In genomic region chr18:58043452-58044369, GRCh38 we compare ENCODE assay signal across 1 cellular context.
A peak's percentile ranks its signal among the peaks of the same experiment; 100 is the strongest.
TF ChIP-seq lines count a peak whose summit lies in the region.

Gene NEDD4L, plus strand, starts transcription at chr18:58044226. Its CDS starts 435 bp downstream, at chr18:58044661.

TF ChIP-seq in HepG2, 621 proteins besides CTCF, POLR2A, EP300 and RAD21 (continued from another document and continues in another):
- TF ChIP-seq ZNF800 (CRISPR knock-in tag; IDR thresholded peaks at IDR 0.05) (0 out of 2 replicates have a peak, but pooled peaks have one; percentile 37), CEBPZ (IDR thresholded peaks at IDR 0.05; ENCODE audit: low read length) (no peak), E2F1 (CRISPR knock-in tag; IDR thresholded peaks at IDR 0.05) (no peak), ZNF256 (CRISPR knock-in tag; conservative IDR thresholded peaks at IDR 0.05) (0 out of 2 replicates have a peak, but pooled peaks have one; percentile 48), SRF (IDR thresholded peaks at IDR 0.05; ENCODE audit: low read depth, low read length) (peak; percentile 13; the same call in 1 of the 2 replicates), PHF20 (CRISPR knock-in tag; IDR thresholded peaks at IDR 0.05) (no peak), NFKB2 (CRISPR knock-in tag; IDR thresholded peaks at IDR 0.05; ENCODE audit: borderline replicate concordance) (peak; percentile 22; the same call in 1 of the 2 replicates), DMAP1 (CRISPR knock-in tag; IDR thresholded peaks at IDR 0.05) (peak; percentile 39; the same call in 1 of the 2 replicates), JDP2 (CRISPR knock-in tag; IDR thresholded peaks at IDR 0.05; ENCODE audit: borderline replicate concordance) (no peak), KLF6 (CRISPR knock-in tag; IDR thresholded peaks at IDR 0.05) (no peak), FOXA3 (CRISPR knock-in tag; IDR thresholded peaks at IDR 0.05) (peak; percentile 76), NRL (CRISPR knock-in tag; IDR thresholded peaks at IDR 0.05; ENCODE audit: borderline replicate concordance) (peak; percentile 50; the same call in 1 of the 2 replicates), THRA (CRISPR knock-in tag; IDR thresholded peaks at IDR 0.05; ENCODE audit: borderline replicate concordance) (no peak), SMC3 (IDR thresholded peaks at IDR 0.05; ENCODE audit: low read length) (peak; percentile 70), TAF1 (CRISPR knock-in tag; IDR thresholded peaks at IDR 0.05) (peak; percentile 45; the same call in 1 of the 2 replicates), ZNF136 (CRISPR knock-in tag; IDR thresholded peaks at IDR 0.05; ENCODE audit: low read depth) (no peak), ZNF709 (CRISPR knock-in tag; IDR thresholded peaks at IDR 0.05) (peak; percentile 61; the same call in 1 of the 2 replicates), IKZF1 (IDR thresholded peaks at IDR 0.05) (no peak), NFYB (CRISPR knock-in tag; IDR thresholded peaks at IDR 0.05) (peak; percentile 55; the same call in 1 of the 2 replicates), ZNF607 (CRISPR knock-in tag; IDR thresholded peaks at IDR 0.05; ENCODE audit: borderline replicate concordance) (peak; percentile 53; the same call in 1 of the 2 replicates), KDM5B (CRISPR knock-in tag; IDR thresholded peaks at IDR 0.05; ENCODE audit: borderline replicate concordance) (0 out of 2 replicates have a peak, but pooled peaks have one; percentile 26), KAT8 (CRISPR knock-in tag; IDR thresholded peaks at IDR 0.05) (peak; percentile 5; the same call in 1 of the 2 replicates), ZNF788 (CRISPR knock-in tag; IDR thresholded peaks at IDR 0.05; ENCODE audit: borderline replicate concordance) (peak; percentile 35; the same call in 1 of the 2 replicates), PAWR (CRISPR knock-in tag; IDR thresholded peaks at IDR 0.05; ENCODE audit: borderline replicate concordance) (0 out of 2 replicates have a peak, but pooled peaks have one; percentile 58), NKX3-1 (CRISPR knock-in tag; IDR thresholded peaks at IDR 0.05) (peak; percentile 68), TBX2 (CRISPR knock-in tag; IDR thresholded peaks at IDR 0.05; ENCODE audit: borderline replicate concordance) (0 out of 2 replicates have a peak, but pooled peaks have one; percentile 35), SOX5 (CRISPR knock-in tag; IDR thresholded peaks at IDR 0.05; ENCODE audit: borderline replicate concordance) (peak; percentile 52; the same call in 1 of the 2 replicates), YY1 (IDR thresholded peaks at IDR 0.05; ENCODE audit: insufficient read depth, insufficient replicate concordance, low read depth, low read length) (peak; percentile 49), ZBTB2 (CRISPR knock-in tag; IDR thresholded peaks at IDR 0.05; ENCODE audit: low read depth) (peak; percentile 94), POLR2G (IDR thresholded peaks at IDR 0.05; ENCODE audit: low read depth, low read length) (peak; percentile 56), STAG1 (CRISPR knock-in tag; IDR thresholded peaks at IDR 0.05) (peak; percentile 91), ZFX (CRISPR knock-in tag; IDR thresholded peaks at IDR 0.05; ENCODE audit: low read depth) (no peak; the same call in 1 of the 2 replicates), PHF21A (CRISPR knock-in tag; IDR thresholded peaks at IDR 0.05) (peak; percentile 59; the same call in 1 of the 2 replicates), ZBTB4 (CRISPR knock-in tag; IDR thresholded peaks at IDR 0.05; ENCODE audit: borderline replicate concordance) (no peak), ZNF331 (CRISPR knock-in tag; IDR thresholded peaks at IDR 0.05) (peak; percentile 54; the same call in 1 of the 2 replicates), ZNF550 (CRISPR knock-in tag; IDR thresholded peaks at IDR 0.05; ENCODE audit: borderline replicate concordance) (no peak), ZNF180 (CRISPR knock-in tag; IDR thresholded peaks at IDR 0.05; ENCODE audit: borderline replicate concordance, low read depth) (no peak), ZNF609 (CRISPR knock-in tag; IDR thresholded peaks at IDR 0.05; ENCODE audit: borderline replicate concordance) (0 out of 2 replicates have a peak, but pooled peaks have one; percentile 56), CREB1 (IDR thresholded peaks at IDR 0.05) (no peak), CREB1 (CRISPR knock-in tag; IDR thresholded peaks at IDR 0.05) (0 out of 2 replicates have a peak, but pooled peaks have one; percentile 14), SRSF9 (IDR thresholded peaks at IDR 0.05; ENCODE audit: borderline replicate concordance, insufficient read depth, low read depth, low read length, poor library complexity, severe bottlenecking) (no peak), ZNF230 (CRISPR knock-in tag; IDR thresholded peaks at IDR 0.05) (no peak), ATF4 (CRISPR knock-in tag; IDR thresholded peaks at IDR 0.05) (no peak), HIVEP1 (CRISPR knock-in tag; IDR thresholded peaks at IDR 0.05) (0 out of 2 replicates have a peak, but pooled peaks have one; percentile 44)
